ENCODE assay signal across 23 cellular contexts in the genomic region with DNA sequence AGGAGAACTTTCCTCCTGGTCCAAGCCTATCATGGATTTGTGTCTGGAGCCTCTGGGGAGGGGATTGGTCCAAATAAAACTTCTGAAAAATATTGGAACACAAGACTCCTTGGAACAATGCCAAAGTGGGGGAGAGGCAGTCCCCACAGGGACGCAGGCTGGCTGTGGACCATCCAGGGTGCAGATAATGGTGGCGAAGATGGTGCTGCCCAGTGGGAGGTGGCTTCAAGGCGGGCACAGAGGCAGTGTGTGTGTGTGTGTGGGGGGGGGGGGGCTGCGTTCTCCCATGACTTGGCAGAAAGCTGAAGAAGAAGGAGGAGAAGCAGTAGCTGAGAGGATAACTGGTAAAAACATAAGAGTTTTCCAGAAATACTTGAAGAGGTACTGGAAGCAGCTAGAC.
"Had no signal": no experiment of that assay in that cellular context is flagged by ENCODE, and none has a peak within 500 bp of the region (broad histone marks: within the 10 kb centered on the region; RNA-seq: fewer than 3 reads in every experiment).

No MANE protein-coding gene starts in this region.

- FAIRE-seq: keratinocyte, small intestine had no signal

- H3K36me3 ChIP-seq: gastrocnemius medialis, right lobe of liver, suprapubic skin, thyroid gland, vagina had no signal

- H3K79me2 ChIP-seq: parathyroid adenoma had no signal

- ATAC-seq: esophagus mucosa; gastrocnemius medialis; left lobe of liver; mucosa of descending colon; natural killer cell treated with Interleukin-12 subunit alpha and Interleukin-12 subunit beta and Interleukin-15 and Interleukin-18, amount 100 ng/mL, for 72 hours; right lobe of liver; stimulated activated naive B cell treated with anti-CD40 and anti-IgM and Interleukin-4, amounts not matched to agents 10 μg/mL and 1 μg/mL and 100 μg/mL, for 72 hours had no signal

- H3K4me1 ChIP-seq: gastrocnemius medialis, parathyroid adenoma, right lobe of liver, suprapubic skin, thyroid gland, vagina had no signal

- DNase-seq: effector CD8-positive, alpha-beta T cell; endodermal cell; foreskin fibroblast; gastrocnemius medialis; head of caudate nucleus; mesenchymal stem cell; mucosa of descending colon; naive B cell; right lobe of liver; small intestine; stimulated activated CD4-positive, alpha-beta T cell treated with anti-CD3 and anti-CD28 coated beads, Interleukin-15, amount 100 ng/mL, for 24 hours; stimulated activated CD4-positive, alpha-beta T cell treated with anti-CD3 and anti-CD28 coated beads, Interleukin-2, amount 100 ng/mL, for 48 hours; stimulated activated naive B cell treated with anti-CD40 and anti-IgM and Interleukin-4, amounts not matched to agents 10 μg/mL and 1 μg/mL and 100 μg/mL, for 72 hours; thyroid gland; trophoblast cell had no signal

- H3K27me3 ChIP-seq: right lobe of liver, thyroid gland, vagina had no signal

- H3K4me3 ChIP-seq: gastrocnemius medialis, mucosa of descending colon, right lobe of liver, suprapubic skin, thyroid gland, vagina had no signal

- H3K27ac ChIP-seq: epithelial cell of prostate, gastrocnemius medialis, parathyroid adenoma, right lobe of liver, suprapubic skin, thyroid gland, vagina had no signal

- H3K9me3 ChIP-seq: gastrocnemius medialis, mucosa of descending colon, right lobe of liver, suprapubic skin, thyroid gland, vagina had no signal

- H2AFZ ChIP-seq: parathyroid adenoma had no signal

- H3K9ac ChIP-seq: parathyroid adenoma had no signal
